Comparison of ENCODE assay signal across 29 cellular contexts in the genomic region with DNA sequence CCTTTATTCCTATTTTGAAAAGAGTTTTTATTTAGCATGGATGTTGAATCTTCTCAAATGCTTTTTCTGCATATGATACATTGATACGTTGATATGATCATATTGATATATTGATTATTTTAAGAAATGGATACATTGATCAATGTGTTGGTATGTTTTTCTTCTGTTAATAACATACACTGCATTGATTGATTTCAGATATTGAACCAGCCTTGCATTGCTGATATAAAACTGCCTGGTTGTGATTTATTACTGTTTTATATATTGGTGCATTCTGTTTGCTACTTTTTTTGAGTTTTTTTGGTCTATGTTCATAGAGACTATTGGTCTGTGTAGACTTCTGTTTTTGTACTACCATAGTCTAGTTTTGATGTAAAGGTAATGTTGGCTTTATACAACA.
"Had no signal": no experiment of that assay in that cellular context is flagged by ENCODE, and none has a peak within 500 bp of the region (broad histone marks: within the 10 kb centered on the region; RNA-seq: fewer than 3 reads in every experiment).

No MANE protein-coding gene starts in this region.

- H3K36me3 ChIP-seq: colonic mucosa had no signal

- FAIRE-seq: colon, endometrium, endothelial cell of umbilical vein, frontal cortex had no signal

- DNase-seq: cortex of kidney; dermis blood vessel endothelial cell; dorsolateral prefrontal cortex; effector CD4-positive, alpha-beta T cell; effector CD8-positive, alpha-beta T cell; effector memory CD4-positive, alpha-beta T cell; effector memory CD8-positive, alpha-beta T cell; endodermal cell; erythroblast; esophagus squamous epithelium; foreskin fibroblast; foreskin keratinocyte; foreskin melanocyte; gastrocnemius medialis; glutamatergic neuron; head of caudate nucleus; heart left ventricle; heart right ventricle had no signal

- H3K27me3 Mint-ChIP-seq: dendritic cell treated with granulocyte-macrophage colony-stimulating factor and Interleukin-4, amounts not matched to agents 40 ng/mL and 50 ng/mL, for 4 days; effector memory CD8-positive, alpha-beta T cell had no signal

- H3K27me3 ChIP-seq: colonic mucosa, dorsolateral prefrontal cortex, esophagus muscularis mucosa, esophagus squamous epithelium, foreskin keratinocyte, gastrocnemius medialis, gastroesophageal sphincter, heart left ventricle, heart right ventricle had no signal

- H3K4me3 ChIP-seq: colonic mucosa, coronary artery, dorsolateral prefrontal cortex, esophagus muscularis mucosa, esophagus squamous epithelium, gastrocnemius medialis, gastroesophageal sphincter, heart left ventricle, heart right ventricle had no signal

- ATAC-seq: effector memory CD8-positive, alpha-beta T cell; esophagus mucosa; foreskin keratinocyte; gastrocnemius medialis; gastroesophageal sphincter; heart left ventricle; heart right ventricle had no signal

- H3K9me3 ChIP-seq: colonic mucosa, esophagus muscularis mucosa, gastrocnemius medialis, gastroesophageal sphincter had no signal

- H3K27ac ChIP-seq: colonic mucosa, coronary artery, dorsolateral prefrontal cortex, epithelial cell of prostate, esophagus muscularis mucosa, esophagus squamous epithelium, foreskin keratinocyte, gastrocnemius medialis, gastroesophageal sphincter, heart left ventricle, heart right ventricle had no signal

- H3K9me3 Mint-ChIP-seq: effector memory CD8-positive, alpha-beta T cell had no signal

- H3K4me1 ChIP-seq: colonic mucosa, esophagus muscularis mucosa, esophagus squamous epithelium, gastrocnemius medialis, gastroesophageal sphincter, heart left ventricle, heart right ventricle had no signal

- H3K4me3 Mint-ChIP-seq: dendritic cell treated with granulocyte-macrophage colony-stimulating factor and Interleukin-4, amounts not matched to agents 40 ng/mL and 50 ng/mL, for 4 days; effector memory CD8-positive, alpha-beta T cell; endodermal cell had no signal

- H3K27ac Mint-ChIP-seq: dendritic cell treated with granulocyte-macrophage colony-stimulating factor and Interleukin-4, amounts not matched to agents 40 ng/mL and 50 ng/mL, for 4 days; effector memory CD8-positive, alpha-beta T cell; endodermal cell had no signal
